Comparison of ENCODE assay signal across 24 cellular contexts in the genomic region with DNA sequence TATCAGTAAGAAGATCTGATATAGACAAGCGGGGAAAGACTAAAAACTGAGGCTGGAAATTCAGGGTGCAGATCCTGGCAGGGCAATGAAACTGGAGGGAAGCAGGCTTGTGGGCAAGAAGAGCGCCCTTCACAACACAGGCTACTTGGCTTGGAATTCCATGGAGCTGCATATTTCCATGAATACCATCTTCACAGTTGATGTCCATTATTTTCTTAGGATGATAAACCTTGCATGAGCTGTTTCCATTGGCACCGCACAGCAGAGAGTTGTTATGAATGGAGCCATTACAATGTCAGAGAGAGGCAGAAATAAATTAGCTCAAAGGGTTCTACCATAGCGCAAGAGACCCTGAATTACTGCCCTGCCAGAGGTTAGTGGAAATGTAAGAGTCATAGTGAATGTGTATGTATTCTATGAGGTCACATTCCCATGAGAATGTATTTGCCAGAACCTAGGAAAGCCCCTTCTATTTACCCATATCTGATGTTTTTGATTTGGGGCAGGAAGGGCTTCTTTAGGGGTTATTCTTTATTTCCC.
DNase-seq lines count a peak whose midpoint lies in the region; ATAC-seq and TF ChIP-seq lines count a peak whose summit lies in the region.
"Had no signal": no experiment of that assay in that cellular context is flagged by ENCODE, and none has a peak within 500 bp of the region (broad histone marks: within the 10 kb centered on the region; RNA-seq: fewer than 3 reads in every experiment).

No MANE protein-coding gene starts in this region.

- in situ Hi-C loops in transverse colon (cut with MboI; ENCODE audit: low pct_ligation_motif_present in 1 of 4, low pct_unique_long_range_greater_than_20kb in 1 of 4, low sequenced_read_pairs in 3 of 4) (loop anchor here in 3 of 4 donors (5.0 to 25.0 kb wide), 3 partner anchors 200 to 205 kb away; no protein-coding TSS in a partner anchor), HAP-1 (cut with MboI; ENCODE audit: low sequenced_read_pairs) (loop anchor here (10.0 kb wide), 2 partner anchors 122 to 212 kb away; no protein-coding TSS in a partner anchor)

- no peak for TF ChIP-seq RAD21 in neural cell (conservative IDR thresholded peaks at IDR 0.05)

- TF ChIP-seq CTCF in chondrocyte (IDR thresholded peaks at IDR 0.05) (no peak), neural cell (IDR thresholded peaks at IDR 0.05; ENCODE audit: poor library complexity, severe bottlenecking) (no peak), transverse colon (IDR thresholded peaks at IDR 0.05) (no peak), MM.1S (IDR thresholded peaks at IDR 0.05; ENCODE audit: low read length) (no peak)

- H4K20me1 ChIP-seq in neural cell (ENCODE audit: insufficient read depth) (no peaks in the 10 kb centered on the region), MM.1S (ENCODE audit: insufficient read depth, low read length) (no peaks in the 10 kb centered on the region)

- no peak overlapping the region for H2AFZ ChIP-seq in neural cell (ENCODE audit: low read depth, low read length)
- no peak overlapping the region for H2AFZ ChIP-seq in MM.1S (ENCODE audit: low read length)

- peaks cover 0 to 30% (median 14%) of the 10 kb centered on the region in 4 donors for H3K4me1 ChIP-seq in transverse colon
- peaks cover 28% of the 10 kb centered on the region for H3K4me1 ChIP-seq in HAP-1
- H3K4me1 ChIP-seq in MM.1S (ENCODE audit: low read length) = no peaks in the 10 kb centered on the region
- H3K4me1 ChIP-seq: Peyer's patch had no signal

- H3F3A ChIP-seq in neural cell (ENCODE audit: insufficient read depth, low read length, poor library complexity, severe bottlenecking) = no peaks in the 10 kb centered on the region
- no peaks in the 10 kb centered on the region for H3F3A ChIP-seq in MM.1S (ENCODE audit: insufficient read depth, low read length)

- H3K9ac ChIP-seq in neural cell (ENCODE audit: low read length) (no peak overlapping the region), MM.1S (ENCODE audit: low read length) (no peak overlapping the region)

- H3K27me3 ChIP-seq in neural cell (ENCODE audit: insufficient read depth, low read depth, low read length) = no peaks in the 10 kb centered on the region
- no peaks in the 10 kb centered on the region for H3K27me3 ChIP-seq in transverse colon
- H3K27me3 ChIP-seq in HAP-1 (ENCODE audit: low read depth) = no peaks in the 10 kb centered on the region
- no peaks in the 10 kb centered on the region for H3K27me3 ChIP-seq in MM.1S (replicated peaks; ENCODE audit: insufficient read depth, low read length)
- H3K27me3 ChIP-seq: brain microvascular endothelial cell, dorsolateral prefrontal cortex, heart right ventricle, Peyer's patch, tibial nerve had no signal

- H3K4me3 ChIP-seq in neural cell (ENCODE audit: low read length) = no peak overlapping the region
- H3K4me3 ChIP-seq in transverse colon = no peak overlapping the region
- no peak overlapping the region for H3K4me3 ChIP-seq in HAP-1
- no peak overlapping the region for H3K4me3 ChIP-seq in MM.1S (ENCODE audit: low read length)
- H3K4me3 ChIP-seq: dorsolateral prefrontal cortex, heart right ventricle, K562, Peyer's patch, skin epidermis, tibial nerve had no signal

- H3K36me3 Mint-ChIP-seq in activated CD4-positive, alpha-beta T cell treated with anti-CD3 and anti-CD28 coated beads for 36 hours (ENCODE audit: low read depth) = no peaks in the 10 kb centered on the region
- H3K36me3 Mint-ChIP-seq in chondrocyte (ENCODE audit: low read depth) = peaks cover 49% of the 10 kb centered on the region
- no peaks in the 10 kb centered on the region for H3K36me3 Mint-ChIP-seq in activated CD8-positive, alpha-beta memory T cell treated with anti-CD3 and anti-CD28 coated beads, Interleukin-2, amount 10 ng/mL, durations not matched to agents 7 days and 5 days
- H3K36me3 Mint-ChIP-seq: CD4-positive, alpha-beta memory T cell had no signal

- H3K36me3 ChIP-seq in neural cell (ENCODE audit: insufficient read depth, low read length) (no peaks in the 10 kb centered on the region), transverse colon (no peaks in the 10 kb centered on the region), HAP-1 (replicated peaks) (no peaks in the 10 kb centered on the region), MM.1S (replicated peaks; ENCODE audit: insufficient read depth, low read length) (no peaks in the 10 kb centered on the region)
- H3K36me3 ChIP-seq: brain microvascular endothelial cell, Peyer's patch, tibial nerve had no signal

- intact Hi-C loops in activated CD4-positive, alpha-beta T cell treated with anti-CD3 and anti-CD28 coated beads for 36 hours (cut with DNase I, micrococcal nuclease) = loop anchor here in 1 of 2 experiments (5.0 kb wide), 1 partner anchor 200 kb away; no protein-coding TSS in a partner anchor
- intact Hi-C loops in transverse colon (cut with DNase I; ENCODE audit: low total_unique reads) = loop anchor here (5.0 to 10.0 kb wide), 2 partner anchors 122 to 210 kb away; no protein-coding TSS in a partner anchor

- ATAC-seq in activated CD4-positive, alpha-beta T cell treated with anti-CD3 and anti-CD28 coated beads for 36 hours = no peak
- ATAC-seq in activated CD8-positive, alpha-beta memory T cell treated with anti-CD3 and anti-CD28 coated beads, Interleukin-2, amount 10 ng/mL, durations not matched to agents 7 days and 5 days = no peak
- ATAC-seq: esophagus mucosa, K562 had no signal

- H3K9me2 ChIP-seq in neural cell (ENCODE audit: insufficient read depth, low read length) = no peaks in the 10 kb centered on the region
- H3K9me2 ChIP-seq in MM.1S (replicated peaks; ENCODE audit: insufficient read depth, low read length) = no peaks in the 10 kb centered on the region

- H3K9me3 ChIP-seq in neural cell (ENCODE audit: low read length) (no peaks in the 10 kb centered on the region), transverse colon (no peaks in the 10 kb centered on the region), HAP-1 (no peaks in the 10 kb centered on the region; the same call in 1 of the 2 replicates), MM.1S (replicated peaks; ENCODE audit: insufficient read depth, low read length) (no peaks in the 10 kb centered on the region)
- H3K9me3 ChIP-seq: heart right ventricle, Peyer's patch, tibial nerve had no signal

- CTCF ChIA-PET in activated CD4-positive, alpha-beta T cell treated with anti-CD3 and anti-CD28 coated beads for 36 hours (lab: Charles Lee) = interaction anchor here (1.1 to 1.5 kb wide), 2 partner anchors 124 to 127 kb away, joined by 3 read pairs; no protein-coding TSS in a partner anchor
- CTCF ChIA-PET in activated CD8-positive, alpha-beta memory T cell treated with anti-CD3 and anti-CD28 coated beads, Interleukin-2, amount 10 ng/mL, durations not matched to agents 7 days and 5 days (lab: Charles Lee) = no interaction called here

- H3K27me3 Mint-ChIP-seq in activated CD4-positive, alpha-beta T cell treated with anti-CD3 and anti-CD28 coated beads for 36 hours = no peaks in the 10 kb centered on the region
- no peaks in the 10 kb centered on the region for H3K27me3 Mint-ChIP-seq in chondrocyte (ENCODE audit: low read depth)
- peaks cover 9% of the 10 kb centered on the region for H3K27me3 Mint-ChIP-seq in activated CD8-positive, alpha-beta memory T cell treated with anti-CD3 and anti-CD28 coated beads, Interleukin-2, amount 10 ng/mL, durations not matched to agents 7 days and 5 days
- H3K27me3 Mint-ChIP-seq: CD4-positive, alpha-beta memory T cell had no signal

- no peak overlapping the region for H3K27ac ChIP-seq in neural cell (ENCODE audit: low read length)
- H3K27ac ChIP-seq in transverse colon = peak overlapping the region; percentile 65 to 81 (median 74)
- H3K27ac ChIP-seq in MM.1S (ENCODE audit: low read length) = no peak overlapping the region
- H3K27ac ChIP-seq: dorsolateral prefrontal cortex, HL-60 had no signal

- H3K79me2 ChIP-seq in neural cell (replicated peaks; ENCODE audit: insufficient read depth, low read length) = no peaks in the 10 kb centered on the region
- H3K79me2 ChIP-seq in MM.1S (ENCODE audit: low read length) = no peaks in the 10 kb centered on the region

- H3K4me2 ChIP-seq in neural cell (ENCODE audit: low read length) (no peak overlapping the region), MM.1S (ENCODE audit: low read depth, low read length) (no peak overlapping the region)

- DNase-seq in activated CD4-positive, alpha-beta T cell treated with anti-CD3 and anti-CD28 coated beads for 36 hours = no peak
- DNase-seq in activated CD4-positive, alpha-beta T cell treated with anti-CD3 and anti-CD28 coated beads for 4 hours = no peak
- no peak for DNase-seq in chondrocyte (ENCODE audit: low spot score)
- no peak for DNase-seq in transverse colon
- DNase-seq in HAP-1 (ENCODE audit: low spot score in 2 of 2) = no peak
- no peak for DNase-seq in MM.1S
- no peak for DNase-seq in activated CD8-positive, alpha-beta memory T cell treated with anti-CD3 and anti-CD28 coated beads, Interleukin-2, amount 10 ng/mL, durations not matched to agents 7 days and 5 days
- DNase-seq: ACHN; activated naive CD4-positive, alpha-beta T cell treated with anti-CD3 and anti-CD28 coated beads, Interleukin-2, amount 50 U/mL, for 16 hours; activated T-cell treated with anti-CD3 and anti-CD28 coated beads, Interleukin-2, amount 50 U/mL, for 1 hour; brain microvascular endothelial cell; CD4-positive, alpha-beta memory T cell; DND-41; dorsolateral prefrontal cortex; heart right ventricle; mesendoderm; NCI-H2171; Peyer's patch had no signal

- TF ChIP-seq POLR2A in transverse colon (IDR thresholded peaks at IDR 0.05) = no peak

- H3K4me1 Mint-ChIP-seq in activated CD4-positive, alpha-beta T cell treated with anti-CD3 and anti-CD28 coated beads for 36 hours = peaks cover 15% of the 10 kb centered on the region
- H3K4me1 Mint-ChIP-seq in chondrocyte (ENCODE audit: low read depth) = peaks cover 82% of the 10 kb centered on the region
- peaks cover 4% of the 10 kb centered on the region for H3K4me1 Mint-ChIP-seq in activated CD8-positive, alpha-beta memory T cell treated with anti-CD3 and anti-CD28 coated beads, Interleukin-2, amount 10 ng/mL, durations not matched to agents 7 days and 5 days
- H3K4me1 Mint-ChIP-seq: CD4-positive, alpha-beta memory T cell had no signal

- H3K4me3 Mint-ChIP-seq in activated CD4-positive, alpha-beta T cell treated with anti-CD3 and anti-CD28 coated beads for 36 hours = no peak overlapping the region
- H3K4me3 Mint-ChIP-seq in chondrocyte (ENCODE audit: unreplicated experiment) = no peak overlapping the region
- no peak overlapping the region for H3K4me3 Mint-ChIP-seq in activated CD8-positive, alpha-beta memory T cell treated with anti-CD3 and anti-CD28 coated beads, Interleukin-2, amount 10 ng/mL, durations not matched to agents 7 days and 5 days
- H3K4me3 Mint-ChIP-seq: CD4-positive, alpha-beta memory T cell had no signal

- WGBS in transverse colon (ENCODE audit: low coverage in 1 of 2), 2 donors = 86 to 88% methylated on average over 4 of the region's 4 CpGs

- H3K27ac Mint-ChIP-seq in activated CD4-positive, alpha-beta T cell treated with anti-CD3 and anti-CD28 coated beads for 36 hours = peak overlapping the region; percentile 27
- peak overlapping the region; percentile 87 for H3K27ac Mint-ChIP-seq in chondrocyte (ENCODE audit: unreplicated experiment)
- no peak overlapping the region for H3K27ac Mint-ChIP-seq in activated CD8-positive, alpha-beta memory T cell treated with anti-CD3 and anti-CD28 coated beads, Interleukin-2, amount 10 ng/mL, durations not matched to agents 7 days and 5 days
- H3K27ac Mint-ChIP-seq: CD4-positive, alpha-beta memory T cell had no signal

- TF ChIP-seq EP300 in neural cell (conservative IDR thresholded peaks at IDR 0.05; ENCODE audit: poor library complexity, severe bottlenecking) (no peak), transverse colon (IDR thresholded peaks at IDR 0.05; ENCODE audit: low read depth) (no peak)

- POLR2A ChIA-PET in activated CD4-positive, alpha-beta T cell treated with anti-CD3 and anti-CD28 coated beads for 36 hours (lab: Charles Lee) = no interaction called here

- H3K9me3 Mint-ChIP-seq in activated CD4-positive, alpha-beta T cell treated with anti-CD3 and anti-CD28 coated beads for 36 hours (ENCODE audit: low read depth) = no peaks in the 10 kb centered on the region
- H3K9me3 Mint-ChIP-seq in chondrocyte (ENCODE audit: low read depth) = no peaks in the 10 kb centered on the region
- no peaks in the 10 kb centered on the region for H3K9me3 Mint-ChIP-seq in activated CD8-positive, alpha-beta memory T cell treated with anti-CD3 and anti-CD28 coated beads, Interleukin-2, amount 10 ng/mL, durations not matched to agents 7 days and 5 days (ENCODE audit: low read depth)
- H3K9me3 Mint-ChIP-seq: CD4-positive, alpha-beta memory T cell had no signal

Comparison
In these comparisons a context has a peak if more than half of its experiments do, and no peak if none do; other contexts are left out.
1. H3K27ac ChIP-seq: peak in transverse colon (4 of 4); none in neural cell (single experiment) and MM.1S (single experiment).